20 cellular contexts compared by ENCODE assay signal in the genomic region with DNA sequence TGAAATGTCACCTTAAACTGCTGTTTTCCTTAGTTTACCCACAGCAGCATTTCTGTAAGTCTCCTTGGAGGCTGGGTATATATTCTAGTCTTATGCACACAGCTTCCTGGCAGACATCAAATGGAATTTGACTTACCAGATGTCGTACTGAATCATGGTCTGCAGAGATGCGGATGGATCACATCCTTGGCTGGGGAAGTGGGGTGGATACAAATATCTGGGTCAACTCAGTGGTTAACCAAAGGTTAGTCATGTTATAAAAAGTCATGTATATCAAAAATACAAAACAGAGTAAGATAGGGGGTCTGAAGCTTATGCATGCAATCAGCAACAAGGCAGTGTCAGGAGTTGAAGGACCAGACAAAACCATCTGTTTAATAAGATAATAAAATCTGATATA.
DNase-seq lines count a peak whose midpoint lies in the region; ATAC-seq and TF ChIP-seq lines count a peak whose summit lies in the region.
"Had no signal": no experiment of that assay in that cellular context is flagged by ENCODE, and none has a peak within 500 bp of the region (broad histone marks: within the 10 kb centered on the region; RNA-seq: fewer than 3 reads in every experiment).

No MANE protein-coding gene starts in this region.

- H3K27ac ChIP-seq in epithelial cell of prostate = no peak overlapping the region
- no peak overlapping the region for H3K27ac ChIP-seq in aorta (ENCODE audit: low read depth in 1 of 2, low read length in 2 of 2)
- no peak overlapping the region for H3K27ac ChIP-seq in upper lobe of right lung
- H3K27ac ChIP-seq: stomach had no signal

- H3K9me3 ChIP-seq in aorta (ENCODE audit: control insufficient read depth, low read length) (peaks cover 3% of the 10 kb centered on the region), upper lobe of right lung (peaks cover 5% of the 10 kb centered on the region)

- peaks cover 37% of the 10 kb centered on the region for H3K36me3 Mint-ChIP-seq in type B pancreatic cell
- H3K36me3 Mint-ChIP-seq: CD4-positive, CD25-positive, alpha-beta regulatory T cell had no signal

- ATAC-seq in aorta (ENCODE audit: low FRiP score) (no peak), upper lobe of right lung (no peak), esophagus mucosa (no peak)
- ATAC-seq: activated naive CD4-positive, alpha-beta T cell treated with anti-CD3 and anti-CD28 coated beads, Interleukin-2, amount 50 U/mL, for 72 hours; GM12878; HCT116; left lobe of liver had no signal

- H3K36me3 ChIP-seq in aorta (ENCODE audit: control insufficient read depth in 1 of 2, insufficient read depth in 2 of 2, low read length in 1 of 2) = peaks cover 3% of the 10 kb centered on the region in 2 donors
- H3K36me3 ChIP-seq in upper lobe of right lung = no peaks in the 10 kb centered on the region

- H3K4me1 ChIP-seq in aorta (ENCODE audit: control insufficient read depth in 1 of 2, insufficient read depth in 2 of 2, low read length in 2 of 2) = no peaks in the 10 kb centered on the region
- H3K4me1 ChIP-seq in upper lobe of right lung = no peaks in the 10 kb centered on the region

- H3K4me3 ChIP-seq in skeletal muscle cell (ENCODE audit: low read depth, low read length) (no peak overlapping the region), aorta (ENCODE audit: low read length in 2 of 2) (no peak overlapping the region), upper lobe of right lung (no peak overlapping the region)
- H3K4me3 ChIP-seq: GM12878, stomach had no signal

- DNase-seq in ELR (ENCODE audit: low read depth) (peak; percentile 94), RPMI7951 (ENCODE audit: low read depth) (peak; percentile 89), epithelial cell of prostate (ENCODE audit: low read depth, low spot score) (peak; percentile 24), skeletal muscle cell (ENCODE audit: low read depth) (peak; percentile 45), aorta (no peak), upper lobe of right lung (no peak), type B pancreatic cell (ENCODE audit: extremely low spot score, unreplicated experiment) (no peak)
- DNase-seq: activated CD8-positive, alpha-beta memory T cell treated with anti-CD3 and anti-CD28 coated beads, Interleukin-2, amount 50 U/mL, for 48 hours; CD4-positive, CD25-positive, alpha-beta regulatory T cell; Kasumi-1; naive B cell; NCI-H526 treated with DMSO at 0.1 percent for 48 hours; stimulated activated CD4-positive, alpha-beta T cell treated with anti-CD3 and anti-CD28 coated beads, Interleukin-12 subunit alpha, Interleukin-12 subunit beta, amount 100 ng/mL, for 4 hours; stomach had no signal

- no peaks in the 10 kb centered on the region for H3K27me3 Mint-ChIP-seq in type B pancreatic cell
- H3K27me3 Mint-ChIP-seq: CD4-positive, CD25-positive, alpha-beta regulatory T cell had no signal

- TF ChIP-seq CTCF in upper lobe of right lung (IDR thresholded peaks at IDR 0.05) (no peak), type B pancreatic cell (conservative IDR thresholded peaks at IDR 0.05) (no peak)

- H3K9me3 Mint-ChIP-seq in type B pancreatic cell = peaks cover 12% of the 10 kb centered on the region

- WGBS in aorta, 2 donors = 90 to 93% methylated on average over 2 of the region's 2 CpGs

- H3K27me3 ChIP-seq in aorta (ENCODE audit: control insufficient read depth in 1 of 2, insufficient read depth in 2 of 2, low read length in 1 of 2) (no peaks in the 10 kb centered on the region), upper lobe of right lung (no peaks in the 10 kb centered on the region)
- H3K27me3 ChIP-seq: stomach had no signal

- H3K27ac Mint-ChIP-seq in type B pancreatic cell = no peak overlapping the region
- H3K27ac Mint-ChIP-seq: activated naive CD4-positive, alpha-beta T cell treated with anti-CD3 and anti-CD28 coated beads, Interleukin-2, amount 50 U/mL, for 72 hours; CD4-positive, CD25-positive, alpha-beta regulatory T cell; naive B cell; T-helper 1 cell treated with Interleukin-12 subunit alpha and Interleukin-12 subunit beta and Interleukin-4 antibody, amounts not matched to agents 30 μg/mL and 1 μg/mL, for 36 hours had no signal

- intact Hi-C loops in aorta (cut with DNase I) (no loop called here), upper lobe of right lung (cut with DNase I) (no loop called here)

- peaks cover 4% of the 10 kb centered on the region for H3K4me1 Mint-ChIP-seq in type B pancreatic cell (ENCODE audit: unreplicated experiment)
- H3K4me1 Mint-ChIP-seq: CD4-positive, CD25-positive, alpha-beta regulatory T cell; naive B cell had no signal

- H3K4me3 Mint-ChIP-seq in type B pancreatic cell = no peak overlapping the region
- H3K4me3 Mint-ChIP-seq: CD4-positive, CD25-positive, alpha-beta regulatory T cell; naive B cell; T-helper 1 cell treated with Interleukin-12 subunit alpha and Interleukin-12 subunit beta and Interleukin-4 antibody, amounts not matched to agents 30 μg/mL and 1 μg/mL, for 36 hours had no signal

Comparison
In these comparisons a context has a peak if more than half of its experiments do, and no peak if none do; other contexts are left out.
1. DNase-seq: peak in ELR (single experiment), RPMI7951 (single experiment), epithelial cell of prostate (single experiment) and skeletal muscle cell (single experiment); none in aorta (0 of 2), upper lobe of right lung (single experiment) and type B pancreatic cell (single experiment).